Comparison of ENCODE assay signal across 22 cellular contexts in genomic region chr19:28426110-28426901, GRCh38.
DNase-seq lines count a peak whose midpoint lies in the region; ATAC-seq and TF ChIP-seq lines count a peak whose summit lies in the region.
"Had no signal": no experiment of that assay in that cellular context is flagged by ENCODE, and none has a peak within 500 bp of the region (broad histone marks: within the 10 kb centered on the region; RNA-seq: fewer than 3 reads in every experiment).

No MANE protein-coding gene starts in this region.

- no peak for TF ChIP-seq CTCF in H9 (conservative IDR thresholded peaks at IDR 0.05)
- TF ChIP-seq CTCF in RWPE2 (IDR thresholded peaks at IDR 0.05; ENCODE audit: poor library complexity, severe bottlenecking): no peak
- TF ChIP-seq CTCF in endodermal cell (conservative IDR thresholded peaks at IDR 0.05): no peak
- no peak for TF ChIP-seq CTCF in osteocyte (IDR thresholded peaks at IDR 0.05)

- no peak overlapping the region for H3K18ac ChIP-seq in H9 (ENCODE audit: insufficient read length, low read depth, low read length)

- no peaks in the 10 kb centered on the region for H3K23me2 ChIP-seq in H9 (ENCODE audit: insufficient read length, low read depth, low read length, poor library complexity, severe bottlenecking)

- no peaks in the 10 kb centered on the region for H3K79me1 ChIP-seq in H9 (ENCODE audit: insufficient read depth, low read depth, low read length, poor library complexity, severe bottlenecking)

- no peaks in the 10 kb centered on the region for H4K20me1 ChIP-seq in H9 (ENCODE audit: control insufficient read depth, insufficient read depth, insufficient read length)
- H4K20me1 ChIP-seq in Karpas-422 (ENCODE audit: insufficient read depth, low read depth, low read length): no peaks in the 10 kb centered on the region
- H4K20me1 ChIP-seq: BLaER1 had no signal

- ATAC-seq in RWPE2 (ENCODE audit: low read depth): no peak
- no peak for ATAC-seq in HG02870 (IDR thresholded peaks at IDR 0.05; ENCODE audit: unreplicated experiment)
- no peak for ATAC-seq in GM21576 (IDR thresholded peaks at IDR 0.05; ENCODE audit: unreplicated experiment)
- ATAC-seq: A549, SK-N-SH treated with all-trans-retinoic acid at 6 μM for 48 hours, T-cell had no signal

- DNase-seq in H9: no peak
- DNase-seq in RWPE2 (ENCODE audit: low spot score): no peak
- DNase-seq in endodermal cell: peak; percentile 67
- peak; percentile 27 for DNase-seq in osteocyte (ENCODE audit: extremely low spot score, unreplicated experiment)
- no peak for DNase-seq in putamen (ENCODE audit: low spot score)
- DNase-seq in Karpas-422: no peak
- DNase-seq: Calu3; CD4-positive, alpha-beta memory T cell; IMR-90; Kasumi-1; MM.1S; NCI-H1092; NCI-H146; NCI-H2081; OCI-M1; SHP77; T-cell had no signal

- H3K9me3 ChIP-seq in H9 (ENCODE audit: control insufficient read depth, low read depth, low read length): no peaks in the 10 kb centered on the region
- no peaks in the 10 kb centered on the region for H3K9me3 ChIP-seq in RWPE2 (ENCODE audit: severe bottlenecking)
- H3K9me3 ChIP-seq in endodermal cell (ENCODE audit: control insufficient read depth, low read length): no peaks in the 10 kb centered on the region
- H3K9me3 ChIP-seq in Karpas-422 (ENCODE audit: low read length): no peaks in the 10 kb centered on the region
- H3K9me3 ChIP-seq: BLaER1 had no signal

- H3K4ac ChIP-seq in H9 (ENCODE audit: low read depth, low read length): no peak overlapping the region

- no peak overlapping the region for H3K56ac ChIP-seq in H9 (ENCODE audit: insufficient read length, low read depth, low read length)

- H3K27me3 Mint-ChIP-seq in H9 (ENCODE audit: low read depth): peaks cover 5% of the 10 kb centered on the region; the same call in 1 of the 2 replicates
- peaks cover 4% of the 10 kb centered on the region for H3K27me3 Mint-ChIP-seq in endodermal cell (ENCODE audit: insufficient read depth)
- H3K27me3 Mint-ChIP-seq in osteocyte (ENCODE audit: unreplicated experiment): no peaks in the 10 kb centered on the region

- no peak overlapping the region for H4K91ac ChIP-seq in H9 (ENCODE audit: insufficient read length, low read depth, low read length)

- H3K9me2 ChIP-seq in Karpas-422 (replicated peaks; ENCODE audit: insufficient read depth, low read length): no peaks in the 10 kb centered on the region

- H3K4me1 Mint-ChIP-seq in H9: peaks cover 41 to 47% of the 10 kb centered on the region in 2 experiments
- H3K4me1 Mint-ChIP-seq in endodermal cell: peaks cover 36% of the 10 kb centered on the region
- no peaks in the 10 kb centered on the region for H3K4me1 Mint-ChIP-seq in osteocyte (ENCODE audit: unreplicated experiment)
- H3K4me1 Mint-ChIP-seq: CD4-positive, alpha-beta memory T cell had no signal

- peaks cover 0 to 2% of the 10 kb centered on the region in 2 experiments; a peak in 3 of 5 replicates for H3K9me3 Mint-ChIP-seq in H9
- peaks cover 3% of the 10 kb centered on the region for H3K9me3 Mint-ChIP-seq in endodermal cell
- peaks cover 34% of the 10 kb centered on the region for H3K9me3 Mint-ChIP-seq in osteocyte (ENCODE audit: unreplicated experiment)

- H4K8ac ChIP-seq in H9 (replicated peaks; ENCODE audit: insufficient read length, low read depth, low read length): no peak overlapping the region

- H2AK5ac ChIP-seq in H9 (ENCODE audit: insufficient read length, low read length): no peak overlapping the region

- H3K27ac ChIP-seq in H9 (ENCODE audit: insufficient read length, low read depth, low read length) (no peak overlapping the region), RWPE2 (ENCODE audit: poor library complexity, severe bottlenecking) (peak overlapping the region; percentile 4), endodermal cell (ENCODE audit: low read depth, low read length) (no peak overlapping the region), Karpas-422 (ENCODE audit: low read length) (no peak overlapping the region)
- H3K27ac ChIP-seq: A549 had no signal

- H2AFZ ChIP-seq in H9 (ENCODE audit: low read length) (no peak overlapping the region), Karpas-422 (ENCODE audit: low read length) (no peak overlapping the region)

- peak overlapping the region in 2 of 3 experiments; percentile 72 to 97; a peak in 4 of 7 replicates for H3K27ac Mint-ChIP-seq in H9
- no peak overlapping the region for H3K27ac Mint-ChIP-seq in endodermal cell
- no peak overlapping the region for H3K27ac Mint-ChIP-seq in osteocyte (ENCODE audit: unreplicated experiment)
- H3K27ac Mint-ChIP-seq: CD4-positive, alpha-beta memory T cell; T-cell had no signal

- no peak overlapping the region for H3K14ac ChIP-seq in H9 (ENCODE audit: insufficient read depth, low read length)

- no peaks in the 10 kb centered on the region for H3K27me3 ChIP-seq in H9 (ENCODE audit: insufficient read depth, low read length)
- H3K27me3 ChIP-seq in RWPE2 (ENCODE audit: insufficient read depth, poor library complexity, severe bottlenecking): no peaks in the 10 kb centered on the region
- H3K27me3 ChIP-seq in endodermal cell (ENCODE audit: control insufficient read depth, insufficient read depth, low read length, poor library complexity, severe bottlenecking): no peaks in the 10 kb centered on the region
- no peaks in the 10 kb centered on the region for H3K27me3 ChIP-seq in Karpas-422 (ENCODE audit: low read length)
- H3K27me3 ChIP-seq: BLaER1 had no signal

- WGBS in H9 (ENCODE audit: extremely low coverage, insufficient read length, low lambda C conversion rate): no CpG with 5 or more reads among the region's 9 CpGs
- WGBS in endodermal cell (ENCODE audit: insufficient coverage in 1 of 2, insufficient read length in 1 of 2), 2 experiments: 60 to 77% methylated on average over 7 to 9 of the region's 9 CpGs

- no peak overlapping the region for H3K23ac ChIP-seq in H9 (ENCODE audit: insufficient read length, low read depth, low read length)

- no peak overlapping the region for H3T11ph ChIP-seq in H9 (ENCODE audit: low read length)

- H3K4me2 ChIP-seq in H9 (ENCODE audit: insufficient read depth, insufficient read length, low read length) (no peak overlapping the region), Karpas-422 (ENCODE audit: low read depth, low read length, poor library complexity, severe bottlenecking) (no peak overlapping the region)
- H3K4me2 ChIP-seq: A549 had no signal

- H3K4me3 Mint-ChIP-seq in H9 (no peak overlapping the region), endodermal cell (no peak overlapping the region), osteocyte (ENCODE audit: unreplicated experiment) (no peak overlapping the region)
- H3K4me3 Mint-ChIP-seq: CD4-positive, alpha-beta memory T cell; T-cell had no signal

- H2BK15ac ChIP-seq in H9 (ENCODE audit: low read depth, low read length): no peak overlapping the region

- no peak overlapping the region for H2BK20ac ChIP-seq in H9 (ENCODE audit: low read depth, low read length, poor library complexity, severe bottlenecking)

- H3K36me3 Mint-ChIP-seq in H9 (ENCODE audit: insufficient read depth in 1 of 3, low read depth in 3 of 3): peaks cover 0 to 3% (median 2%) of the 10 kb centered on the region in 3 experiments; a peak in 2 of 7 replicates
- H3K36me3 Mint-ChIP-seq in endodermal cell (ENCODE audit: low read depth): no peaks in the 10 kb centered on the region
- no peaks in the 10 kb centered on the region for H3K36me3 Mint-ChIP-seq in osteocyte (ENCODE audit: unreplicated experiment)
- H3K36me3 Mint-ChIP-seq: CD4-positive, alpha-beta memory T cell; T-cell had no signal

- no peak overlapping the region for H4K5ac ChIP-seq in H9 (ENCODE audit: insufficient read length, low read depth, low read length)

- no peak overlapping the region for H2BK12ac ChIP-seq in H9 (ENCODE audit: insufficient read length, low read depth, low read length)

- H3K4me3 ChIP-seq in RWPE2 (ENCODE audit: severe bottlenecking) (no peak overlapping the region), endodermal cell (ENCODE audit: low read length) (no peak overlapping the region), Karpas-422 (ENCODE audit: low read length) (no peak overlapping the region)
- H3K4me3 ChIP-seq: A549, BLaER1 had no signal

- H2BK120ac ChIP-seq in H9 (ENCODE audit: low read depth, low read length, poor library complexity, severe bottlenecking): no peak overlapping the region

- H3K36me3 ChIP-seq in RWPE2 (ENCODE audit: low read depth): no peaks in the 10 kb centered on the region
- H3K36me3 ChIP-seq in endodermal cell (ENCODE audit: control insufficient read depth, insufficient read depth, low read length): no peaks in the 10 kb centered on the region
- H3K36me3 ChIP-seq in Karpas-422 (ENCODE audit: insufficient read depth, low read length): no peaks in the 10 kb centered on the region
- H3K36me3 ChIP-seq: BLaER1 had no signal

- peaks cover 22% of the 10 kb centered on the region for H3K4me1 ChIP-seq in H9 (ENCODE audit: insufficient read depth, low read length)
- H3K4me1 ChIP-seq in RWPE2 (ENCODE audit: insufficient read depth, poor library complexity, severe bottlenecking): peaks cover 15% of the 10 kb centered on the region
- peaks cover 8% of the 10 kb centered on the region for H3K4me1 ChIP-seq in endodermal cell (ENCODE audit: control insufficient read depth, insufficient read depth, low read length)
- H3K4me1 ChIP-seq in Karpas-422 (ENCODE audit: low read length): no peaks in the 10 kb centered on the region
- H3K4me1 ChIP-seq: A549 had no signal

- H3K79me2 ChIP-seq in H9 (ENCODE audit: insufficient read depth, low read length) (no peaks in the 10 kb centered on the region), Karpas-422 (ENCODE audit: low read length) (no peaks in the 10 kb centered on the region)

- H2BK5ac ChIP-seq in H9 (ENCODE audit: insufficient read length, low read length): no peak overlapping the region

- H3K9ac ChIP-seq in H9 (ENCODE audit: extremely low read depth, insufficient read length, low read length): no peak overlapping the region
- no peak overlapping the region for H3K9ac ChIP-seq in endodermal cell (ENCODE audit: extremely low read depth, low read length, poor library complexity, severe bottlenecking)
- H3K9ac ChIP-seq in Karpas-422 (ENCODE audit: low read length): no peak overlapping the region
- H3K9ac ChIP-seq: BLaER1 had no signal

Comparison
In these comparisons a context has a peak if more than half of its experiments do, and no peak if none do; other contexts are left out.
1. DNase-seq: peak in endodermal cell (single experiment) and osteocyte (single experiment); none in H9 (single experiment), RWPE2 (single experiment), putamen (single experiment) and Karpas-422 (single experiment).
2. H3K27ac Mint-ChIP-seq: peak in H9 (2 of 3); none in endodermal cell (single experiment) and osteocyte (single experiment).